ENCODE assay signal across 8 cellular contexts in genomic region chr9:62799851-62800371, GRCh38.
DNase-seq lines count a peak whose midpoint lies in the region; ATAC-seq and TF ChIP-seq lines count a peak whose summit lies in the region.
"Not testable (repeated sequence)": the region's sequence is repeated elsewhere in the genome, so short reads cannot be mapped to it uniquely, and the experiment has no call there.

No MANE protein-coding gene starts in this region.

- H3K36me3 ChIP-seq in DOHH2 (ENCODE audit: control insufficient read depth, low read length): peaks cover 21% of the 10 kb centered on the region
- not testable (repeated sequence) for H3K36me3 ChIP-seq in trophoblast cell (ENCODE audit: control insufficient read depth in 1 of 2, insufficient read depth in 2 of 2, low read length in 2 of 2); thoracic aorta

- H3K9me2 ChIP-seq in DOHH2 (replicated peaks; ENCODE audit: control insufficient read depth, low read length): not testable (repeated sequence)

- H3K4me2 ChIP-seq in DOHH2 (ENCODE audit: low read length): peak overlapping the region; percentile 92
- H3K4me2 ChIP-seq in trophoblast cell (ENCODE audit: low read length): peak overlapping the region; percentile 17

- not testable (repeated sequence) for H3K18ac ChIP-seq in trophoblast cell (ENCODE audit: low read length)

- H3K9me3 Mint-ChIP-seq in activated B cell treated with CpG ODN at 0.5 μM for 24 hours: not testable (repeated sequence)

- not testable (repeated sequence) for H4K20me1 ChIP-seq in DOHH2 (ENCODE audit: control insufficient read depth, insufficient read depth, low read depth, low read length)

- CTCF ChIA-PET in activated B cell treated with CpG ODN at 0.5 μM for 24 hours (lab: Charles Lee): interaction anchor here (1.7 kb wide), 1 partner anchor 1018 kb away, joined by 3 read pairs; no protein-coding TSS in a partner anchor

- intact Hi-C loops in activated B cell treated with CpG ODN at 0.5 μM for 24 hours (cut with micrococcal nuclease): not testable (repeated sequence)

- DNase-seq in activated B cell treated with CpG ODN at 0.5 μM for 24 hours (peak; percentile 71), fibroblast of peridontal ligament (ENCODE audit: extremely low read depth) (peak; percentile 14), left kidney (ENCODE audit: low read depth, low spot score) (peak; percentile 72)
- DNase-seq in trophoblast cell; thoracic aorta (ENCODE audit: low spot score): not testable (repeated sequence)

- H2AFZ ChIP-seq in trophoblast cell (ENCODE audit: insufficient read depth, low read length, poor library complexity): not testable (repeated sequence)

- peaks cover 36% of the 10 kb centered on the region for H3K4me1 Mint-ChIP-seq in activated B cell treated with CpG ODN at 0.5 μM for 24 hours

- peak overlapping the region; percentile 81 for H3K4me3 Mint-ChIP-seq in activated B cell treated with CpG ODN at 0.5 μM for 24 hours

- H3K4me1 ChIP-seq in DOHH2 (ENCODE audit: control insufficient read depth, low read length) (peaks cover 19% of the 10 kb centered on the region), thoracic aorta (ENCODE audit: control insufficient read depth in 1 of 2, low read depth in 2 of 2) (peaks cover 8 to 28% of the 10 kb centered on the region in 2 donors)
- H3K4me1 ChIP-seq in trophoblast cell (ENCODE audit: control insufficient read depth in 1 of 2, insufficient read depth in 2 of 2, low read length in 2 of 2): not testable (repeated sequence)

- H3F3A ChIP-seq in DOHH2 (ENCODE audit: control insufficient read depth, insufficient read depth): not testable (repeated sequence)

- H4K8ac ChIP-seq in trophoblast cell (ENCODE audit: low read depth, low read length): not testable (repeated sequence)

- not testable (repeated sequence) for H3K27me3 Mint-ChIP-seq in activated B cell treated with CpG ODN at 0.5 μM for 24 hours

- H3K27ac Mint-ChIP-seq in activated B cell treated with CpG ODN at 0.5 μM for 24 hours: peak overlapping the region; percentile 87

- no CpG with 5 or more reads among the region's 36 CpGs for WGBS in trophoblast cell (ENCODE audit: extremely low coverage, insufficient coverage, insufficient read length)

- not testable (repeated sequence) for H3K9ac ChIP-seq in trophoblast cell (ENCODE audit: low read length)

- not testable (repeated sequence) for H3K79me1 ChIP-seq in trophoblast cell (ENCODE audit: low read length)

- not testable (repeated sequence) for H3K9me3 ChIP-seq in DOHH2 (ENCODE audit: control insufficient read depth, insufficient read depth, low read length); trophoblast cell (ENCODE audit: insufficient read depth, low read depth, low read length); thoracic aorta

- H2BK12ac ChIP-seq in trophoblast cell (ENCODE audit: low read length): not testable (repeated sequence)

- peak overlapping the region; percentile 80 for H3K4me3 ChIP-seq in DOHH2 (ENCODE audit: low read length)
- not testable (repeated sequence) for H3K4me3 ChIP-seq in trophoblast cell (ENCODE audit: low read depth, low read length)
- peak overlapping the region; percentile 71 for H3K4me3 ChIP-seq in thoracic aorta

- H2AK5ac ChIP-seq in trophoblast cell (ENCODE audit: low read length): not testable (repeated sequence)

- POLR2A ChIA-PET in activated B cell treated with CpG ODN at 0.5 μM for 24 hours (lab: Charles Lee): interaction anchor here (3.3 kb wide), 1 partner anchor 1017 kb away, joined by 86 read pairs; no protein-coding TSS in a partner anchor

- peaks cover 49% of the 10 kb centered on the region for H3K79me2 ChIP-seq in DOHH2 (ENCODE audit: control insufficient read depth, low read length)
- H3K79me2 ChIP-seq in trophoblast cell (ENCODE audit: control insufficient read depth, insufficient read depth, low read length, poor library complexity): not testable (repeated sequence)

- H3K14ac ChIP-seq in trophoblast cell (ENCODE audit: low read length): not testable (repeated sequence)

- not testable (repeated sequence) for H4K12ac ChIP-seq in trophoblast cell (ENCODE audit: low read depth, low read length)

- H4K91ac ChIP-seq in trophoblast cell (ENCODE audit: low read depth, low read length): not testable (repeated sequence)

- not testable (repeated sequence) for H3K27me3 ChIP-seq in DOHH2 (ENCODE audit: control insufficient read depth, low read length); thoracic aorta (replicated peaks; ENCODE audit: insufficient read depth)
- H3K27me3 ChIP-seq in trophoblast cell (ENCODE audit: insufficient read depth, low read length): peaks cover 40% of the 10 kb centered on the region

- not testable (repeated sequence) for TF ChIP-seq CTCF in DOHH2 (IDR thresholded peaks at IDR 0.05; ENCODE audit: low read depth, low read length, poor library complexity, severe bottlenecking); activated B cell treated with CpG ODN at 0.5 μM for 24 hours (IDR thresholded peaks at IDR 0.05); thoracic aorta (IDR thresholded peaks at IDR 0.05)

- peak overlapping the region; percentile 76 for H3K27ac ChIP-seq in DOHH2 (ENCODE audit: low read depth, low read length)
- peak overlapping the region; percentile 4 for H3K27ac ChIP-seq in angular gyrus (ENCODE audit: low read depth, low read length)
- not testable (repeated sequence) for H3K27ac ChIP-seq in trophoblast cell (ENCODE audit: low read depth, low read length)
- H3K27ac ChIP-seq in thoracic aorta: peak overlapping the region in 1 of 2 donors; percentile 26

- not testable (repeated sequence) for H2BK5ac ChIP-seq in trophoblast cell (ENCODE audit: low read depth, low read length, poor library complexity)

- not testable (repeated sequence) for H3K23ac ChIP-seq in trophoblast cell (ENCODE audit: low read length)

- H3K36me3 Mint-ChIP-seq in activated B cell treated with CpG ODN at 0.5 μM for 24 hours (ENCODE audit: low read depth): not testable (repeated sequence)

- not testable (repeated sequence) for H2BK120ac ChIP-seq in trophoblast cell (ENCODE audit: insufficient read depth, low read length, poor library complexity)

- H3K4ac ChIP-seq in trophoblast cell (ENCODE audit: low read depth, low read length): not testable (repeated sequence)

- peak; percentile 20 for ATAC-seq in HG03045 (IDR thresholded peaks at IDR 0.05; ENCODE audit: unreplicated experiment)
- ATAC-seq in activated B cell treated with CpG ODN at 0.5 μM for 24 hours (ENCODE audit: low read depth); thoracic aorta (ENCODE audit: insufficient number of reproducible peaks, low FRiP score, low read depth): not testable (repeated sequence)
